ENCODE assay signal across 14 cellular contexts in genomic region chr18:3184275-3184963, GRCh38.
"Had no signal": no experiment of that assay in that cellular context is flagged by ENCODE, and none has a peak within 500 bp of the region (broad histone marks: within the 10 kb centered on the region; RNA-seq: fewer than 3 reads in every experiment).

No MANE protein-coding gene starts in this region.

- H3K4me1 ChIP-seq: stomach had no signal

- H3K9me3 ChIP-seq: stomach, thoracic aorta had no signal

- H3K27me3 Mint-ChIP-seq: activated CD4-positive, alpha-beta memory T cell treated with anti-CD3 and anti-CD28 coated beads, Interleukin-2, amount 10 ng/mL, durations not matched to agents 7 days and 5 days; activated naive CD8-positive, alpha-beta T cell; memory B cell had no signal

- ATAC-seq: left colon, natural killer cell had no signal

- H3K4me3 ChIP-seq: stomach, thoracic aorta had no signal

- H3K4me3 Mint-ChIP-seq: activated CD4-positive, alpha-beta memory T cell treated with anti-CD3 and anti-CD28 coated beads, Interleukin-2, amount 10 ng/mL, durations not matched to agents 7 days and 5 days; activated naive CD8-positive, alpha-beta T cell; memory B cell; natural killer cell had no signal

- H3K27ac Mint-ChIP-seq: activated CD4-positive, alpha-beta memory T cell treated with anti-CD3 and anti-CD28 coated beads, Interleukin-2, amount 10 ng/mL, durations not matched to agents 7 days and 5 days; activated naive CD8-positive, alpha-beta T cell; memory B cell; natural killer cell had no signal

- H3K27me3 ChIP-seq: brain microvascular endothelial cell, stomach had no signal

- H3K9me3 Mint-ChIP-seq: activated CD4-positive, alpha-beta memory T cell treated with anti-CD3 and anti-CD28 coated beads, Interleukin-2, amount 10 ng/mL, durations not matched to agents 7 days and 5 days; memory B cell; natural killer cell had no signal

- H3K36me3 ChIP-seq: brain microvascular endothelial cell had no signal

- H3K27ac ChIP-seq: brain microvascular endothelial cell, stomach, thoracic aorta had no signal

- DNase-seq: activated CD4-positive, alpha-beta memory T cell treated with anti-CD3 and anti-CD28 coated beads, Interleukin-2, amount 10 ng/mL, durations not matched to agents 7 days and 5 days; activated CD4-positive, alpha-beta T cell treated with anti-CD3 and anti-CD28 coated beads for 1 hour; activated gamma-delta T cell; activated T-cell treated with anti-CD3 and anti-CD28 coated beads, Interleukin-2, amount 50 U/mL, for 48 hours; brain microvascular endothelial cell; left colon; natural killer cell; stimulated activated CD4-positive, alpha-beta T cell treated with anti-CD3 and anti-CD28 coated beads, Interleukin-15, amount 100 ng/mL, for 24 hours; stimulated activated CD4-positive, alpha-beta T cell treated with anti-CD3 and anti-CD28 coated beads, Interleukin-4, amount 100 ng/mL, for 24 hours; stomach; T-helper 9 cell had no signal

- H3K4me1 Mint-ChIP-seq: activated CD4-positive, alpha-beta memory T cell treated with anti-CD3 and anti-CD28 coated beads, Interleukin-2, amount 10 ng/mL, durations not matched to agents 7 days and 5 days; natural killer cell had no signal
